In genomic region chr4:102564399-102564921, GRCh38 we compare ENCODE assay signal across 8 cellular contexts.
DNase-seq lines count a peak whose midpoint lies in the region; ATAC-seq and TF ChIP-seq lines count a peak whose summit lies in the region.

No MANE protein-coding gene starts in this region.

- H3K27ac ChIP-seq in CD4-positive, CD25-positive, alpha-beta regulatory T cell (ENCODE audit: insufficient read depth, low read length, poor library complexity, severe bottlenecking), result no peak overlapping the region
- H3K27ac ChIP-seq in coronary artery, result no peak overlapping the region

- peak overlapping the region in 1 of 3 donors; percentile 79 for H3K27ac Mint-ChIP-seq in CD4-positive, CD25-positive, alpha-beta regulatory T cell
- H3K27ac Mint-ChIP-seq in activated naive CD8-positive, alpha-beta T cell treated with anti-CD3 and anti-CD28 coated beads for 36 hours, result peak overlapping the region; percentile 93
- peak overlapping the region; percentile 56 for H3K27ac Mint-ChIP-seq in stimulated activated effector memory CD8-positive, alpha-beta T cell treated with anti-CD3 and anti-CD28 coated beads, Interleukin-12 subunit alpha, Interleukin-12 subunit beta, amount 100 ng/mL, for 72 hours

- H3K4me3 ChIP-seq in CD4-positive, CD25-positive, alpha-beta regulatory T cell (ENCODE audit: low read depth, low read length), result no peak overlapping the region
- H3K4me3 ChIP-seq in coronary artery, result no peak overlapping the region

- H3K9me3 Mint-ChIP-seq in CD4-positive, CD25-positive, alpha-beta regulatory T cell, result peaks cover 0 to 1% (median 0%) of the 10 kb centered on the region in 7 donors
- peaks cover 6% of the 10 kb centered on the region for H3K9me3 Mint-ChIP-seq in activated naive CD8-positive, alpha-beta T cell treated with anti-CD3 and anti-CD28 coated beads for 36 hours
- H3K9me3 Mint-ChIP-seq in stimulated activated effector memory CD8-positive, alpha-beta T cell treated with anti-CD3 and anti-CD28 coated beads, Interleukin-12 subunit alpha, Interleukin-12 subunit beta, amount 100 ng/mL, for 72 hours, result no peaks in the 10 kb centered on the region

- ATAC-seq in CD4-positive, CD25-positive, alpha-beta regulatory T cell (ENCODE audit: low read depth in 2 of 2), result peak; percentile 36 to 65
- ATAC-seq in GM19397 (IDR thresholded peaks at IDR 0.05; ENCODE audit: unreplicated experiment) (peak; percentile 81), HG03378 (IDR thresholded peaks at IDR 0.05; ENCODE audit: unreplicated experiment) (peak; percentile 92)
- peak; percentile 75 for ATAC-seq in stimulated activated effector memory CD8-positive, alpha-beta T cell treated with anti-CD3 and anti-CD28 coated beads, Interleukin-12 subunit alpha, Interleukin-12 subunit beta, amount 100 ng/mL, for 72 hours

- DNase-seq in CD4-positive, CD25-positive, alpha-beta regulatory T cell, result no peak
- DNase-seq in activated naive CD8-positive, alpha-beta T cell treated with anti-CD3 and anti-CD28 coated beads for 36 hours, result peak; percentile 53
- no peak for DNase-seq in stimulated activated effector memory CD8-positive, alpha-beta T cell treated with anti-CD3 and anti-CD28 coated beads, Interleukin-12 subunit alpha, Interleukin-12 subunit beta, amount 100 ng/mL, for 72 hours (ENCODE audit: low spot score in 2 of 2)
- DNase-seq in NCI-H345 (lab: John Stamatoyannopoulos, UW) (no peak), HT-29 (ENCODE audit: low spot score) (no peak), coronary artery (ENCODE audit: low spot score) (no peak)

- H3K4me3 Mint-ChIP-seq in CD4-positive, CD25-positive, alpha-beta regulatory T cell, result no peak overlapping the region
- no peak overlapping the region for H3K4me3 Mint-ChIP-seq in activated naive CD8-positive, alpha-beta T cell treated with anti-CD3 and anti-CD28 coated beads for 36 hours
- peak overlapping the region; percentile 30 for H3K4me3 Mint-ChIP-seq in stimulated activated effector memory CD8-positive, alpha-beta T cell treated with anti-CD3 and anti-CD28 coated beads, Interleukin-12 subunit alpha, Interleukin-12 subunit beta, amount 100 ng/mL, for 72 hours

- H3K4me1 Mint-ChIP-seq in CD4-positive, CD25-positive, alpha-beta regulatory T cell, result peaks cover 39 to 60% (median 51%) of the 10 kb centered on the region in 4 donors
- H3K4me1 Mint-ChIP-seq in activated naive CD8-positive, alpha-beta T cell treated with anti-CD3 and anti-CD28 coated beads for 36 hours, result peaks cover 86% of the 10 kb centered on the region
- H3K4me1 Mint-ChIP-seq in stimulated activated effector memory CD8-positive, alpha-beta T cell treated with anti-CD3 and anti-CD28 coated beads, Interleukin-12 subunit alpha, Interleukin-12 subunit beta, amount 100 ng/mL, for 72 hours, result peaks cover 68% of the 10 kb centered on the region

- peaks cover 21% of the 10 kb centered on the region for H3K36me3 Mint-ChIP-seq in CD4-positive, CD25-positive, alpha-beta regulatory T cell
- H3K36me3 Mint-ChIP-seq in activated naive CD8-positive, alpha-beta T cell treated with anti-CD3 and anti-CD28 coated beads for 36 hours, result peaks cover 81% of the 10 kb centered on the region
- H3K36me3 Mint-ChIP-seq in stimulated activated effector memory CD8-positive, alpha-beta T cell treated with anti-CD3 and anti-CD28 coated beads, Interleukin-12 subunit alpha, Interleukin-12 subunit beta, amount 100 ng/mL, for 72 hours, result peaks cover 84% of the 10 kb centered on the region

- peaks cover 30% of the 10 kb centered on the region for H3K36me3 ChIP-seq in CD4-positive, CD25-positive, alpha-beta regulatory T cell (ENCODE audit: control insufficient read depth, insufficient read depth, low read length)

- H3K27me3 Mint-ChIP-seq in CD4-positive, CD25-positive, alpha-beta regulatory T cell, result no peaks in the 10 kb centered on the region
- H3K27me3 Mint-ChIP-seq in activated naive CD8-positive, alpha-beta T cell treated with anti-CD3 and anti-CD28 coated beads for 36 hours, result no peaks in the 10 kb centered on the region

- peaks cover 5% of the 10 kb centered on the region for H3K4me1 ChIP-seq in CD4-positive, CD25-positive, alpha-beta regulatory T cell (ENCODE audit: control insufficient read depth, insufficient read depth, low read length, poor library complexity, severe bottlenecking)

- TF ChIP-seq CTCF in coronary artery (IDR thresholded peaks at IDR 0.05), result no peak

- H3K9me3 ChIP-seq in CD4-positive, CD25-positive, alpha-beta regulatory T cell (ENCODE audit: control insufficient read depth in 2 of 2, low read length in 2 of 2), result no peaks in the 10 kb centered on the region

- no peaks in the 10 kb centered on the region for H3K27me3 ChIP-seq in CD4-positive, CD25-positive, alpha-beta regulatory T cell (ENCODE audit: control insufficient read depth, insufficient read depth, low read length)
